9 cellular contexts compared by ENCODE assay signal in the genomic region with DNA sequence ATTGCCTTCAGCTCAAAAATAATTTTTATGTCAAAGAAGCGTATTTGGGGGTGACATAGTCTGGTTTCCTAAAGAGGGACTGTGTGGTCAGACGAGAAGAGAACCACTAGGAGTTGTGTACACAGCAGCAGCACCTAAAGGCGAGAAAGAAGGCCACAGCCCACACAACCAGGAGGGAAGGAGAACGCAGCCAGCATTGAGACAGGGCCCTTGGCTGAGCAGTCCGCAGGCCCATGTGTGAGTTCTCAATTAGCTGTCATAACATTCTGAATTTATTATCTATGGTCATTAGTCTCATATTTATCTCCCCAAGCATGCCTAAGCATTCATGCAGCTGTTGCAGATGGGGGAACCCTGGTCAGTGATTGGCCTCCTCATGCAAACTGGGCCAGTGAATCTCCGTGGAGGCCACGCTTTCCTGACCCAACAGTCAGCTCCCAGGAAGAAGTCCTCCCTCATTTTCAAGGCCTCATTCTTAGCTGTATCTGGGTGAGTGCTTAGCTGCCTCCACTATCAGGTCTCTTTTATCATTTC.
DNase-seq lines count a peak whose midpoint lies in the region; ATAC-seq and TF ChIP-seq lines count a peak whose summit lies in the region.
"Had no signal": no experiment of that assay in that cellular context is flagged by ENCODE, and none has a peak within 500 bp of the region (broad histone marks: within the 10 kb centered on the region; RNA-seq: fewer than 3 reads in every experiment).

No MANE protein-coding gene starts in this region.

- DNase-seq in NAMALWA (ENCODE audit: low spot score) (peak; percentile 58), lower lobe of right lung (no peak), AML-193 (lab: John Stamatoyannopoulos, UW) (no peak), dedifferentiated amniotic fluid mesenchymal stem cell (ENCODE audit: extremely low spot score) (no peak), KG1 (lab: John Stamatoyannopoulos, UW) (no peak)
- DNase-seq in activated CD4-positive, alpha-beta T cell treated with anti-CD3 and anti-CD28 coated beads, Interleukin-2, amount 10 ng/mL, durations not matched to agents 7 days and 5 days = no peak
- DNase-seq: activated CD4-positive, CD25-positive, alpha-beta regulatory T cell had no signal

- POLR2A ChIA-PET in activated CD4-positive, alpha-beta T cell treated with anti-CD3 and anti-CD28 coated beads, Interleukin-2, amount 10 ng/mL, durations not matched to agents 7 days and 5 days (lab: Charles Lee) = no interaction called here

- no peaks in the 10 kb centered on the region for H3K9me3 ChIP-seq in lower lobe of right lung

- peak overlapping the region; percentile 9 for H3K27ac ChIP-seq in lower lobe of right lung

- H3K27me3 Mint-ChIP-seq in activated CD4-positive, alpha-beta T cell treated with anti-CD3 and anti-CD28 coated beads, Interleukin-2, amount 10 ng/mL, durations not matched to agents 7 days and 5 days = no peaks in the 10 kb centered on the region

- TF ChIP-seq CTCF in GM12875 (IDR thresholded peaks at IDR 0.05; ENCODE audit: borderline replicate concordance, insufficient read depth, low read depth, low read length) (peak; percentile 17; the same call in 1 of the 2 replicates), lower lobe of right lung (IDR thresholded peaks at IDR 0.05) (no peak)

- CTCF ChIA-PET in activated CD4-positive, alpha-beta T cell treated with anti-CD3 and anti-CD28 coated beads, Interleukin-2, amount 10 ng/mL, durations not matched to agents 7 days and 5 days (lab: Charles Lee) = interaction anchor here (0.9 to 1.3 kb wide), 2 partner anchors 10 to 42 kb away, joined by 3 to 5 read pairs; no protein-coding TSS in a partner anchor

- H3K4me1 Mint-ChIP-seq in activated CD4-positive, alpha-beta T cell treated with anti-CD3 and anti-CD28 coated beads, Interleukin-2, amount 10 ng/mL, durations not matched to agents 7 days and 5 days = no peaks in the 10 kb centered on the region

- H3K4me3 Mint-ChIP-seq in activated CD4-positive, alpha-beta T cell treated with anti-CD3 and anti-CD28 coated beads, Interleukin-2, amount 10 ng/mL, durations not matched to agents 7 days and 5 days = no peak overlapping the region

- no peak overlapping the region for H3K27ac Mint-ChIP-seq in activated CD4-positive, alpha-beta T cell treated with anti-CD3 and anti-CD28 coated beads, Interleukin-2, amount 10 ng/mL, durations not matched to agents 7 days and 5 days

- peaks cover 24% of the 10 kb centered on the region for H3K9me3 Mint-ChIP-seq in activated CD4-positive, alpha-beta T cell treated with anti-CD3 and anti-CD28 coated beads, Interleukin-2, amount 10 ng/mL, durations not matched to agents 7 days and 5 days

- no peaks in the 10 kb centered on the region for H3K27me3 ChIP-seq in lower lobe of right lung (ENCODE audit: low read depth)

- intact Hi-C loops in lower lobe of right lung (cut with DNase I) = no loop called here

- H3K36me3 ChIP-seq in lower lobe of right lung = no peaks in the 10 kb centered on the region

- no peaks in the 10 kb centered on the region for H3K4me1 ChIP-seq in lower lobe of right lung

- ATAC-seq in GM21576 (IDR thresholded peaks at IDR 0.05; ENCODE audit: unreplicated experiment) (peak; percentile 50), lower lobe of right lung (peak; percentile 61 to 83)

- H3K4me3 ChIP-seq in GM12875 (ENCODE audit: low read depth, low read length) (peak overlapping the region; percentile 27), lower lobe of right lung (no peak overlapping the region)

- no peaks in the 10 kb centered on the region for H3K36me3 Mint-ChIP-seq in activated CD4-positive, alpha-beta T cell treated with anti-CD3 and anti-CD28 coated beads, Interleukin-2, amount 10 ng/mL, durations not matched to agents 7 days and 5 days (ENCODE audit: low read depth)
